In genomic region chr11:68016161-68016903, GRCh38 we compare ENCODE assay signal across 1 cellular context.
TF ChIP-seq lines count a peak whose summit lies in the region.

No MANE protein-coding gene starts in this region.

TF ChIP-seq in IMR-90, 13 proteins besides CTCF, POLR2A, EP300 and RAD21:
- TF ChIP-seq MXI1 (IDR thresholded peaks at IDR 0.05; ENCODE audit: borderline replicate concordance, low read depth, low read length) (no peak), ELK1 (IDR thresholded peaks at IDR 0.05; ENCODE audit: borderline replicate concordance, low read depth, low read length) (no peak), MAFK (IDR thresholded peaks at IDR 0.05; ENCODE audit: low read depth, low read length) (no peak)
